37 cellular contexts compared by ENCODE assay signal in the genomic region with DNA sequence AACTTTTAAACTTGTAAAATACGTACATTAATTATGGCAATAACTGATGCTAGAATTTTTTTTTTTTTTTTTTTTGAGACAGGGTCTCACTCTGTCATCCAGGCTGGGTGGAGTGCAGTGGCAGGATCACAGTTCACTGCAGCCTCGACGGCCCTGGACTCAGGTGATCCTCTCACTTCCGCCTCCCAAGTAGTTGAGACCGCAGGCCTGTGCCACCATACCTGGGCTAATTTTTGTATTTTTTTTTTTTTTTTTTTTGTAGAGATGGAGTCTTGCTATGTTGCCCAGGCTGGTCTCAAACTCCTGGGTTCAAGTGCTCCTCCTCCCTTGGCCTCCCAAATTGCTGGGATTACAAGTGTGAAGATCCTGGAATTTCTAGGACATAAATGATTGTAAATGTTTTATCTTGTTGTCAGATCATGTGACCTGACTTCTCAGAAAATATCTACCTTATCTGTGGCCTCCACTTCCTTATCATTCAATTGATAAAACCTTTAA.
"Had no signal": no experiment of that assay in that cellular context is flagged by ENCODE, and none has a peak within 500 bp of the region (broad histone marks: within the 10 kb centered on the region; RNA-seq: fewer than 3 reads in every experiment).

No MANE protein-coding gene starts in this region.

- H3K36me3 ChIP-seq: ascending aorta, cardiac muscle cell had no signal

- H3K9me3 ChIP-seq: ascending aorta had no signal

- H3K27me3 Mint-ChIP-seq: activated CD4-positive, alpha-beta T cell treated with anti-CD3 and anti-CD28 coated beads for 36 hours; activated naive CD4-positive, alpha-beta T cell treated with anti-CD3 and anti-CD28 coated beads, Interleukin-2, amount 50 U/mL, for 24 hours; activated naive CD8-positive, alpha-beta T cell; activated naive CD8-positive, alpha-beta T cell treated with anti-CD3 and anti-CD28 coated beads, Interleukin-2, amount 50 U/mL, for 24 hours; activated T-cell treated with anti-CD3 and anti-CD28 coated beads, Interleukin-2, amount 50 U/mL, for 24 hours; central memory CD8-positive, alpha-beta T cell had no signal

- H3K4me3 ChIP-seq: ascending aorta, cardiac muscle cell had no signal

- H3K9me3 Mint-ChIP-seq: activated CD4-positive, alpha-beta memory T cell treated with anti-CD3 and anti-CD28 coated beads, Interleukin-2, amount 10 ng/mL, durations not matched to agents 7 days and 5 days; activated CD4-positive, alpha-beta T cell treated with anti-CD3 and anti-CD28 coated beads, Interleukin-2, amount 10 ng/mL, durations not matched to agents 7 days and 5 days; activated naive CD4-positive, alpha-beta T cell treated with anti-CD3 and anti-CD28 coated beads, Interleukin-2, amount 10 ng/mL, durations not matched to agents 7 days and 5 days; activated naive CD4-positive, alpha-beta T cell treated with anti-CD3 and anti-CD28 coated beads, Interleukin-2, amount 50 U/mL, for 24 hours; activated naive CD8-positive, alpha-beta T cell treated with anti-CD3 and anti-CD28 coated beads, Interleukin-2, amount 50 U/mL, for 24 hours; activated T-cell treated with anti-CD3 and anti-CD28 coated beads, Interleukin-2, amount 50 U/mL, for 24 hours; activated T-helper 2 cell treated with anti-CD3 and anti-CD28 coated beads, Interferon-gamma antibody, Interleukin-2, Interleukin-4, amounts not matched to agents 10 μg/mL and 5 μg/mL and 100 μg/mL, durations not matched to agents 14 hours and 24 hours and 36 hours; central memory CD8-positive, alpha-beta T cell; T-helper 1 cell treated with Interleukin-12 subunit alpha and Interleukin-12 subunit beta and Interleukin-4 antibody, amounts not matched to agents 30 μg/mL and 1 μg/mL, for 36 hours; T-helper 2 cell treated with Interferon-gamma antibody and Interleukin-4, amounts not matched to agents 5 μg/mL and 100 μg/mL, for 36 hours had no signal

- H3K27ac Mint-ChIP-seq: activated CD4-positive, alpha-beta memory T cell treated with anti-CD3 and anti-CD28 coated beads, Interleukin-2, amount 10 ng/mL, durations not matched to agents 7 days and 5 days; activated CD4-positive, alpha-beta T cell treated with anti-CD3 and anti-CD28 coated beads for 36 hours; activated CD4-positive, alpha-beta T cell treated with anti-CD3 and anti-CD28 coated beads, Interleukin-2, amount 10 ng/mL, durations not matched to agents 7 days and 5 days; activated CD8-positive, alpha-beta memory T cell treated with anti-CD3 and anti-CD28 coated beads, Interleukin-2, amount 10 ng/mL, durations not matched to agents 7 days and 5 days; activated CD8-positive, alpha-beta T cell treated with anti-CD3 and anti-CD28 coated beads, Interleukin-2, amount 10 ng/mL, durations not matched to agents 7 days and 5 days; activated naive CD4-positive, alpha-beta T cell treated with anti-CD3 and anti-CD28 coated beads, Interleukin-2, amount 10 ng/mL, durations not matched to agents 7 days and 5 days; activated naive CD4-positive, alpha-beta T cell treated with anti-CD3 and anti-CD28 coated beads, Interleukin-2, amount 50 U/mL, for 24 hours; activated naive CD8-positive, alpha-beta T cell; activated naive CD8-positive, alpha-beta T cell treated with anti-CD3 and anti-CD28 coated beads, Interleukin-2, amount 50 U/mL, for 24 hours; activated T-cell treated with anti-CD3 and anti-CD28 coated beads, Interleukin-2, amount 50 U/mL, for 24 hours; activated T-helper 2 cell treated with anti-CD3 and anti-CD28 coated beads, Interferon-gamma antibody, Interleukin-2, Interleukin-4, amounts not matched to agents 10 μg/mL and 5 μg/mL and 100 μg/mL, durations not matched to agents 14 hours and 24 hours and 36 hours; T-helper 1 cell treated with Interleukin-12 subunit alpha and Interleukin-12 subunit beta and Interleukin-4 antibody, amounts not matched to agents 30 μg/mL and 1 μg/mL, for 36 hours; T-helper 2 cell treated with Interferon-gamma antibody and Interleukin-4, amounts not matched to agents 5 μg/mL and 100 μg/mL, for 36 hours had no signal

- H3K36me3 Mint-ChIP-seq: activated naive CD8-positive, alpha-beta T cell; brain had no signal

- ATAC-seq: activated CD4-positive, alpha-beta T cell treated with anti-CD3 and anti-CD28 coated beads for 36 hours; activated CD4-positive, CD25-positive, alpha-beta regulatory T cell treated with anti-CD3 and anti-CD28 coated beads, Interleukin-2, amount 50 U/mL, for 24 hours; activated CD8-positive, alpha-beta memory T cell treated with anti-CD3 and anti-CD28 coated beads, Interleukin-2, amount 10 ng/mL, durations not matched to agents 7 days and 5 days; activated CD8-positive, alpha-beta T cell treated with anti-CD3 and anti-CD28 coated beads, Interleukin-2, amount 10 ng/mL, durations not matched to agents 7 days and 5 days; activated naive CD8-positive, alpha-beta T cell treated with anti-CD3 and anti-CD28 coated beads, Interleukin-2, amount 50 U/mL, for 24 hours had no signal

- H3K27me3 ChIP-seq: ascending aorta, cardiac muscle cell had no signal

- H3K27ac ChIP-seq: ascending aorta, cardiac muscle cell, VCaP had no signal

- DNase-seq: activated CD4-positive, alpha-beta memory T cell treated with anti-CD3 and anti-CD28 coated beads, Interleukin-2, amount 10 ng/mL, durations not matched to agents 7 days and 5 days; activated CD4-positive, alpha-beta T cell treated with anti-CD3 and anti-CD28 coated beads for 1 hour; activated CD4-positive, alpha-beta T cell treated with anti-CD3 and anti-CD28 coated beads for 36 hours; activated CD4-positive, alpha-beta T cell treated with anti-CD3 and anti-CD28 coated beads for 48 hours; activated CD4-positive, alpha-beta T cell treated with anti-CD3 and anti-CD28 coated beads, Interleukin-2, amount 10 ng/mL, durations not matched to agents 7 days and 5 days; activated CD4-positive, alpha-beta T cell treated with anti-CD3 and anti-CD28 coated beads, Interleukin-2, amount 50 U/mL, for 48 hours; activated CD4-positive, CD25-positive, alpha-beta regulatory T cell; activated CD8-positive, alpha-beta memory T cell treated with anti-CD3 and anti-CD28 coated beads for 24 hours; activated CD8-positive, alpha-beta memory T cell treated with anti-CD3 and anti-CD28 coated beads, Interleukin-2, amount 10 ng/mL, durations not matched to agents 7 days and 5 days; activated CD8-positive, alpha-beta memory T cell treated with anti-CD3 and anti-CD28 coated beads, Interleukin-2, amount 50 U/mL, for 48 hours; activated CD8-positive, alpha-beta T cell treated with anti-CD3 and anti-CD28 coated beads, Interleukin-2, amount 10 ng/mL, durations not matched to agents 7 days and 5 days; activated effector memory CD4-positive, alpha-beta T cell treated with Interleukin-2 at 50 U/mL for 16 hours; activated gamma-delta T cell; activated naive CD4-positive, alpha-beta T cell treated with anti-CD3 and anti-CD28 coated beads, Interleukin-2, amount 10 ng/mL, durations not matched to agents 7 days and 5 days; activated naive CD4-positive, alpha-beta T cell treated with Interleukin-2 at 50 U/mL for 16 hours; activated naive CD8-positive, alpha-beta T cell treated with anti-CD3 and anti-CD28 coated beads, Interleukin-2, amount 10 ng/mL, durations not matched to agents 7 days and 5 days; activated naive CD8-positive, alpha-beta T cell treated with anti-CD3 and anti-CD28 coated beads, Interleukin-2, amount 50 U/mL, for 24 hours; activated T-cell treated with anti-CD3 and anti-CD28 coated beads, Interleukin-2, amount 50 U/mL, for 24 hours; activated T-cell treated with anti-CD3 and anti-CD28 coated beads, Interleukin-2, amount 50 U/mL, for 48 hours; amygdala; anterior cingulate cortex; caudate nucleus; cerebellar nuclear complex; T-helper 1 cell; T-helper 2 cell; T-helper 9 cell had no signal

- H3K4me3 Mint-ChIP-seq: activated CD4-positive, alpha-beta memory T cell treated with anti-CD3 and anti-CD28 coated beads, Interleukin-2, amount 10 ng/mL, durations not matched to agents 7 days and 5 days; activated CD4-positive, alpha-beta T cell treated with anti-CD3 and anti-CD28 coated beads for 36 hours; activated CD4-positive, alpha-beta T cell treated with anti-CD3 and anti-CD28 coated beads, Interleukin-2, amount 10 ng/mL, durations not matched to agents 7 days and 5 days; activated CD8-positive, alpha-beta memory T cell treated with anti-CD3 and anti-CD28 coated beads, Interleukin-2, amount 10 ng/mL, durations not matched to agents 7 days and 5 days; activated CD8-positive, alpha-beta T cell treated with anti-CD3 and anti-CD28 coated beads, Interleukin-2, amount 10 ng/mL, durations not matched to agents 7 days and 5 days; activated naive CD4-positive, alpha-beta T cell treated with anti-CD3 and anti-CD28 coated beads, Interleukin-2, amount 10 ng/mL, durations not matched to agents 7 days and 5 days; activated naive CD4-positive, alpha-beta T cell treated with anti-CD3 and anti-CD28 coated beads, Interleukin-2, amount 50 U/mL, for 24 hours; activated naive CD8-positive, alpha-beta T cell; activated naive CD8-positive, alpha-beta T cell treated with anti-CD3 and anti-CD28 coated beads, Interleukin-2, amount 50 U/mL, for 24 hours; activated T-cell treated with anti-CD3 and anti-CD28 coated beads, Interleukin-2, amount 50 U/mL, for 24 hours; central memory CD8-positive, alpha-beta T cell; T-helper 2 cell treated with Interferon-gamma antibody and Interleukin-4, amounts not matched to agents 5 μg/mL and 100 μg/mL, for 36 hours had no signal
